ENCODE assay signal across 8 cellular contexts in genomic region chrX:41087219-41087618, GRCh38. TPM values are rescaled to one million over a fixed set of nuclear protein-coding genes. Genes with fewer than 3 reads are reported as not detected.
DNase-seq lines count a peak whose midpoint lies in the region; ATAC-seq, FAIRE-seq and TF ChIP-seq lines count a peak whose summit lies in the region.

No MANE protein-coding gene starts in this region.

- peak; percentile 74 for FAIRE-seq in astrocyte (lab: Jason Lieb, UNC)

- H2AFZ ChIP-seq in astrocyte (ENCODE audit: low read depth, low read length): no peak overlapping the region

- peak overlapping the region; percentile 53 for H3K27ac Mint-ChIP-seq in astrocyte (ENCODE audit: unreplicated experiment)

- H3K36me3 ChIP-seq in heart right ventricle: peaks cover 0 to 7% (median 0%) of the 10 kb centered on the region in 9 donors
- H3K36me3 ChIP-seq in astrocyte (ENCODE audit: insufficient read depth, low read length): no peaks in the 10 kb centered on the region
- H3K36me3 ChIP-seq in vagina: no peaks in the 10 kb centered on the region

- peaks cover 59% of the 10 kb centered on the region for H4K20me1 ChIP-seq in astrocyte (ENCODE audit: insufficient read depth, low read length)

- peak overlapping the region; percentile 89 for H3K4me3 Mint-ChIP-seq in astrocyte (ENCODE audit: unreplicated experiment)

- H3K79me2 ChIP-seq in astrocyte (ENCODE audit: insufficient read depth, low read length): peaks cover 70% of the 10 kb centered on the region

- H3K4me3 ChIP-seq in heart right ventricle: peak overlapping the region; percentile 21 to 97 (median 82)
- H3K4me3 ChIP-seq in astrocyte (ENCODE audit: insufficient read depth, low read depth, low read length): peak overlapping the region; percentile 91
- H3K4me3 ChIP-seq in vagina: peak overlapping the region; percentile 88

- H3K27ac ChIP-seq in heart right ventricle (peak overlapping the region in 6 of 10 donors; percentile 98 to 100 (median 99)), astrocyte (ENCODE audit: low read depth, low read length) (peak overlapping the region; percentile 100), vagina (peak overlapping the region; percentile 96)

- peaks cover 13% of the 10 kb centered on the region for H3K4me1 Mint-ChIP-seq in astrocyte (ENCODE audit: low read depth, unreplicated experiment)

- 8 to 17% methylated on average over 7 of the region's 7 CpGs for WGBS in heart right ventricle, 2 donors

- no peak for ATAC-seq in heart right ventricle
- ATAC-seq in left ventricle myocardium superior: no peak
- ATAC-seq in HG03095 (IDR thresholded peaks at IDR 0.05; ENCODE audit: unreplicated experiment): no peak

- H3K9me3 Mint-ChIP-seq in astrocyte (ENCODE audit: unreplicated experiment): no peaks in the 10 kb centered on the region

- H3K4me1 ChIP-seq in heart right ventricle: peaks cover 0 to 74% (median 36%) of the 10 kb centered on the region in 9 donors
- peaks cover 9% of the 10 kb centered on the region for H3K4me1 ChIP-seq in astrocyte (ENCODE audit: insufficient read depth, low read length)
- H3K4me1 ChIP-seq in vagina: peaks cover 48% of the 10 kb centered on the region

- H3K27me3 Mint-ChIP-seq in astrocyte (ENCODE audit: low read depth, unreplicated experiment): no peaks in the 10 kb centered on the region

- peak overlapping the region; percentile 81 for H3K4me2 ChIP-seq in astrocyte (ENCODE audit: low read length)

- no peaks in the 10 kb centered on the region for H3K36me3 Mint-ChIP-seq in astrocyte (ENCODE audit: low read depth, unreplicated experiment)

- DNase-seq in heart right ventricle: no peak
- no peak for DNase-seq in left ventricle myocardium superior
- no peak for DNase-seq in astrocyte (ENCODE audit: low read depth)
- peak; percentile 6 for DNase-seq in medulla oblongata (ENCODE audit: extremely low spot score)
- no peak for DNase-seq in vagina (ENCODE audit: extremely low spot score in 2 of 2)
- DNase-seq in retina: no peak
- no peak for DNase-seq in SIG-M5 (lab: John Stamatoyannopoulos, UW)

- H3K27me3 ChIP-seq in heart right ventricle (peaks cover 0 to 84% (median 0%) of the 10 kb centered on the region in 7 donors), astrocyte (ENCODE audit: insufficient read depth, low read length) (no peaks in the 10 kb centered on the region), vagina (no peaks in the 10 kb centered on the region)

- TF ChIP-seq CTCF in heart right ventricle (IDR thresholded peaks at IDR 0.05) (no peak), astrocyte (IDR thresholded peaks at IDR 0.05; ENCODE audit: insufficient read depth, low read depth, low read length) (no peak), vagina (IDR thresholded peaks at IDR 0.05) (no peak)

- H3K9me3 ChIP-seq in heart right ventricle: no peaks in the 10 kb centered on the region
- no peaks in the 10 kb centered on the region for H3K9me3 ChIP-seq in astrocyte (ENCODE audit: insufficient read depth, low read depth, low read length)
- no peaks in the 10 kb centered on the region for H3K9me3 ChIP-seq in vagina

- intact Hi-C loops in heart right ventricle (cut with DNase I) (loop anchor here in 3 of 10 donors (10.0 kb wide), 2 partner anchors 72 to 248 kb away; partner anchors contain the start of gene DDX3X (in 2 of the 3)), left ventricle myocardium superior (cut with micrococcal nuclease) (no loop called here), vagina (cut with DNase I) (no loop called here)

- TF ChIP-seq POLR2A in vagina (IDR thresholded peaks at IDR 0.05): no peak

- peak overlapping the region; percentile 100 for H3K9ac ChIP-seq in astrocyte (ENCODE audit: low read length)

RNA-seq across cellular contexts. Expression of gene USP9X, which starts 2.0 kb away (rescaled TPM):
- total RNA-seq in heart right ventricle (10 to 100 TPM; 55.2 to 81.3 (median 68.0) TPM), left ventricle myocardium superior (51.7 TPM), astrocyte (112 and 113 TPM in 2 replicates), vagina (72.4 TPM)
- 10 to 100 TPM in 1 of 2 donors, 1 to 10 TPM in 1; 9.0 to 11.3 TPM for polyA plus RNA-seq in heart right ventricle
